In the genomic region with DNA sequence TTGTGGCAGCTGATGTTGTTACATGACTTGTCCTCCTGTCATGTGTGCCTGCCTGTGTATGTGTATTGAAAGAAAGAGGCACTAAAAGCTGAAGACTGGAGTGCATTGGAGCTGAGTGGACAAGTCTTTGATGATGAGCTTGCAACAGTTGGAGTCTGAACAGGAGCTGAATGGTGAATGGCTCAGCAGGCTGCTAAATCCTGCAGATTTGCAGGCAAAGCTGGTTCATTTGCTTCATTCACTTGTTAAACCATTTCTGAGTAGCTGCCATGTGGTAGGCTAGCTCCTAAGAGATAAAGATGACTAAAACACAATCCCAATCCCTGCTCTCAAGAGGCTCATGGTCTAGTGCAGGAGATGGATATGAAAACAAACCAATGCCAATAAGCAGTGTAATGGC, we compare ENCODE assay signal across 17 cellular contexts.
DNase-seq lines count a peak whose midpoint lies in the region; ATAC-seq and TF ChIP-seq lines count a peak whose summit lies in the region.
"Had no signal": no experiment of that assay in that cellular context is flagged by ENCODE, and none has a peak within 500 bp of the region (broad histone marks: within the 10 kb centered on the region; RNA-seq: fewer than 3 reads in every experiment).

No MANE protein-coding gene starts in this region.

- peak; percentile 65 for ATAC-seq in WTC11
- ATAC-seq: CD8-positive, alpha-beta T cell; HCT116 had no signal

- no peaks in the 10 kb centered on the region for H3K79me2 ChIP-seq in neural progenitor cell (ENCODE audit: low read depth)

- H3K4me1 Mint-ChIP-seq in WTC11 (peaks cover 6% of the 10 kb centered on the region), neural progenitor cell (peaks cover 49% of the 10 kb centered on the region)
- H3K4me1 Mint-ChIP-seq: B cell; CD4-positive, CD25-positive, alpha-beta regulatory T cell had no signal

- H2AFZ ChIP-seq in neural progenitor cell (replicated peaks) = no peak overlapping the region
- H2AFZ ChIP-seq: GM23248 had no signal

- peak overlapping the region; percentile 37 for H3K27ac ChIP-seq in neural progenitor cell
- H3K27ac ChIP-seq: BLaER1, C4-2B, GM23248 had no signal

- no peaks in the 10 kb centered on the region; the same call in 1 of the 2 replicates for H3K27me3 Mint-ChIP-seq in WTC11 (ENCODE audit: low read depth)
- H3K27me3 Mint-ChIP-seq in neural progenitor cell (ENCODE audit: insufficient read depth, low read depth) = peaks cover 6% of the 10 kb centered on the region
- H3K27me3 Mint-ChIP-seq: B cell had no signal

- H3K9me3 Mint-ChIP-seq in WTC11 (peaks cover 13% of the 10 kb centered on the region), neural progenitor cell (peaks cover 30% of the 10 kb centered on the region)

- H3K27ac Mint-ChIP-seq in WTC11 (no peak overlapping the region), neural progenitor cell (peak overlapping the region; percentile 99)
- H3K27ac Mint-ChIP-seq: B cell; CD4-positive, CD25-positive, alpha-beta regulatory T cell; CD8-positive, alpha-beta T cell had no signal

- POLR2A ChIA-PET in WTC11 (lab: Charles Lee) = no interaction called here

- H3K4me2 ChIP-seq in neural progenitor cell = peak overlapping the region; percentile 45
- H3K4me2 ChIP-seq: BLaER1 had no signal

- no peaks in the 10 kb centered on the region for H3K9me3 ChIP-seq in neural progenitor cell (ENCODE audit: low read depth)
- H3K9me3 ChIP-seq: Caco-2 had no signal

- TF ChIP-seq CTCF in WTC11 (IDR thresholded peaks at IDR 0.05) (no peak), neural progenitor cell (IDR thresholded peaks at IDR 0.05) (no peak)

- H4K20me1 ChIP-seq in neural progenitor cell (ENCODE audit: low read depth) = no peaks in the 10 kb centered on the region
- H4K20me1 ChIP-seq: BLaER1 had no signal

- H3K4me1 ChIP-seq in neural progenitor cell = peaks cover 24% of the 10 kb centered on the region
- H3K4me1 ChIP-seq: Caco-2 had no signal

- no peaks in the 10 kb centered on the region for H3K27me3 ChIP-seq in neural progenitor cell

- CTCF ChIA-PET in WTC11 (lab: Charles Lee) = interaction anchor here (0.8 to 1.1 kb wide), 2 partner anchors 87 to 269 kb away, joined by 3 to 5 read pairs; no protein-coding TSS in a partner anchor

- H3K36me3 Mint-ChIP-seq in WTC11 (peaks cover 8% of the 10 kb centered on the region), neural progenitor cell (peaks cover 8% of the 10 kb centered on the region)
- H3K36me3 Mint-ChIP-seq: CD4-positive, CD25-positive, alpha-beta regulatory T cell; CD8-positive, alpha-beta T cell had no signal

- no peak for DNase-seq in WTC11 (ENCODE audit: low spot score)
- peak; percentile 14 for DNase-seq in iPS DF 4.7 (ENCODE audit: extremely low read depth, low spot score)
- peak; percentile 51 for DNase-seq in neural progenitor cell (ENCODE audit: low spot score)
- DNase-seq in AG20443 (ENCODE audit: low spot score) = no peak
- DNase-seq in cerebellar nuclear complex (lab: John Stamatoyannopoulos, UW) = no peak
- DNase-seq in amniotic stem cell (lab: John Stamatoyannopoulos, UW) = no peak
- DNase-seq: Caco-2; CD4-positive, CD25-positive, alpha-beta regulatory T cell; CD8-positive, alpha-beta T cell; DMS79; GF-D8; GM23248; H9 had no signal

- H3F3A ChIP-seq in neural progenitor cell (ENCODE audit: low read depth) = peaks cover 17% of the 10 kb centered on the region

- no peak overlapping the region for H3K4me3 ChIP-seq in neural progenitor cell
- H3K4me3 ChIP-seq: BLaER1, GM23248 had no signal

- H3K4me3 Mint-ChIP-seq in WTC11 (no peak overlapping the region), neural progenitor cell (no peak overlapping the region)
- H3K4me3 Mint-ChIP-seq: B cell; CD4-positive, CD25-positive, alpha-beta regulatory T cell; CD8-positive, alpha-beta T cell; H9 had no signal

- H3K9ac ChIP-seq in neural progenitor cell = no peak overlapping the region
- H3K9ac ChIP-seq: BLaER1, GM23248 had no signal

- no peaks in the 10 kb centered on the region for H3K36me3 ChIP-seq in neural progenitor cell
- H3K36me3 ChIP-seq: BLaER1 had no signal

TF ChIP-seq in WTC11, 78 proteins besides CTCF, POLR2A, EP300 and RAD21 (continues in another document):
- no peak for TF ChIP-seq NR1H2 (CRISPR knock-in tag; IDR thresholded peaks at IDR 0.05)
- TF ChIP-seq, protein P1, sequence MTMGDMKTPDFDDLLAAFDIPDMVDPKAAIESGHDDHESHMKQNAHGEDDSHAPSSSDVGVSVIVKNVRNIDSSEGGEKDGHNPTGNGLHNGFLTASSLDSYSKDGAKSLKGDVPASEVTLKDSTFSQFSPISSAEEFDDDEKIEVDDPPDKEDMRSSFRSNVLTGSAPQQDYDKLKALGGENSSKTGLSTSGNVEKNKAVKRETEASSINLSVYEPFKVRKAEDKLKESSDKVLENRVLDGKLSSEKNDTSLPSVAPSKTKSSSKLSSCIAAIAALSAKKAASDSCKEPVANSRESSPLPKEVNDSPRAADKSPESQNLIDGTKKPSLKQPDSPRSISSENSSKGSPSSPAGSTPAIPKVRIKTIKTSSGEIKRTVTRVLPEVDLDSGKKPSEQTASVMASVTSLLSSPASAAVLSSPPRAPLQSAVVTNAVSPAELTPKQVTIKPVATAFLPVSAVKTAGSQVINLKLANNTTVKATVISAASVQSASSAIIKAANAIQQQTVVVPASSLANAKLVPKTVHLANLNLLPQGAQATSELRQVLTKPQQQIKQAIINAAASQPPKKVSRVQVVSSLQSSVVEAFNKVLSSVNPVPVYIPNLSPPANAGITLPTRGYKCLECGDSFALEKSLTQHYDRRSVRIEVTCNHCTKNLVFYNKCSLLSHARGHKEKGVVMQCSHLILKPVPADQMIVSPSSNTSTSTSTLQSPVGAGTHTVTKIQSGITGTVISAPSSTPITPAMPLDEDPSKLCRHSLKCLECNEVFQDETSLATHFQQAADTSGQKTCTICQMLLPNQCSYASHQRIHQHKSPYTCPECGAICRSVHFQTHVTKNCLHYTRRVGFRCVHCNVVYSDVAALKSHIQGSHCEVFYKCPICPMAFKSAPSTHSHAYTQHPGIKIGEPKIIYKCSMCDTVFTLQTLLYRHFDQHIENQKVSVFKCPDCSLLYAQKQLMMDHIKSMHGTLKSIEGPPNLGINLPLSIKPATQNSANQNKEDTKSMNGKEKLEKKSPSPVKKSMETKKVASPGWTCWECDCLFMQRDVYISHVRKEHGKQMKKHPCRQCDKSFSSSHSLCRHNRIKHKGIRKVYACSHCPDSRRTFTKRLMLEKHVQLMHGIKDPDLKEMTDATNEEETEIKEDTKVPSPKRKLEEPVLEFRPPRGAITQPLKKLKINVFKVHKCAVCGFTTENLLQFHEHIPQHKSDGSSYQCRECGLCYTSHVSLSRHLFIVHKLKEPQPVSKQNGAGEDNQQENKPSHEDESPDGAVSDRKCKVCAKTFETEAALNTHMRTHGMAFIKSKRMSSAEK (CRISPR knock-in tag; IDR thresholded peaks at IDR 0.05; ENCODE audit: borderline replicate concordance) = no peak
- TF ChIP-seq RORB (CRISPR knock-in tag; IDR thresholded peaks at IDR 0.05) = no peak
- TF ChIP-seq ZNF416 (CRISPR knock-in tag; IDR thresholded peaks at IDR 0.05) = no peak
- TF ChIP-seq, protein P2, sequence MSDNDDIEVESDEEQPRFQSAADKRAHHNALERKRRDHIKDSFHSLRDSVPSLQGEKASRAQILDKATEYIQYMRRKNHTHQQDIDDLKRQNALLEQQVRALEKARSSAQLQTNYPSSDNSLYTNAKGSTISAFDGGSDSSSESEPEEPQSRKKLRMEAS (CRISPR knock-in tag; IDR thresholded peaks at IDR 0.05) = no peak
- TF ChIP-seq ATF1 (CRISPR knock-in tag; IDR thresholded peaks at IDR 0.05) = no peak
- TF ChIP-seq, protein P3, sequence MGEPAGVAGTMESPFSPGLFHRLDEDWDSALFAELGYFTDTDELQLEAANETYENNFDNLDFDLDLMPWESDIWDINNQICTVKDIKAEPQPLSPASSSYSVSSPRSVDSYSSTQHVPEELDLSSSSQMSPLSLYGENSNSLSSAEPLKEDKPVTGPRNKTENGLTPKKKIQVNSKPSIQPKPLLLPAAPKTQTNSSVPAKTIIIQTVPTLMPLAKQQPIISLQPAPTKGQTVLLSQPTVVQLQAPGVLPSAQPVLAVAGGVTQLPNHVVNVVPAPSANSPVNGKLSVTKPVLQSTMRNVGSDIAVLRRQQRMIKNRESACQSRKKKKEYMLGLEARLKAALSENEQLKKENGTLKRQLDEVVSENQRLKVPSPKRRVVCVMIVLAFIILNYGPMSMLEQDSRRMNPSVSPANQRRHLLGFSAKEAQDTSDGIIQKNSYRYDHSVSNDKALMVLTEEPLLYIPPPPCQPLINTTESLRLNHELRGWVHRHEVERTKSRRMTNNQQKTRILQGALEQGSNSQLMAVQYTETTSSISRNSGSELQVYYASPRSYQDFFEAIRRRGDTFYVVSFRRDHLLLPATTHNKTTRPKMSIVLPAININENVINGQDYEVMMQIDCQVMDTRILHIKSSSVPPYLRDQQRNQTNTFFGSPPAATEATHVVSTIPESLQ (CRISPR knock-in tag; IDR thresholded peaks at IDR 0.05) = no peak
- TF ChIP-seq, protein P4, sequence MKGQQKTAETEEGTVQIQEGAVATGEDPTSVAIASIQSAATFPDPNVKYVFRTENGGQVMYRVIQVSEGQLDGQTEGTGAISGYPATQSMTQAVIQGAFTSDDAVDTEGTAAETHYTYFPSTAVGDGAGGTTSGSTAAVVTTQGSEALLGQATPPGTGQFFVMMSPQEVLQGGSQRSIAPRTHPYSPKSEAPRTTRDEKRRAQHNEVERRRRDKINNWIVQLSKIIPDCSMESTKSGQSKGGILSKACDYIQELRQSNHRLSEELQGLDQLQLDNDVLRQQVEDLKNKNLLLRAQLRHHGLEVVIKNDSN (CRISPR knock-in tag; IDR thresholded peaks at IDR 0.05) = no peak
- TF ChIP-seq, protein P5, sequence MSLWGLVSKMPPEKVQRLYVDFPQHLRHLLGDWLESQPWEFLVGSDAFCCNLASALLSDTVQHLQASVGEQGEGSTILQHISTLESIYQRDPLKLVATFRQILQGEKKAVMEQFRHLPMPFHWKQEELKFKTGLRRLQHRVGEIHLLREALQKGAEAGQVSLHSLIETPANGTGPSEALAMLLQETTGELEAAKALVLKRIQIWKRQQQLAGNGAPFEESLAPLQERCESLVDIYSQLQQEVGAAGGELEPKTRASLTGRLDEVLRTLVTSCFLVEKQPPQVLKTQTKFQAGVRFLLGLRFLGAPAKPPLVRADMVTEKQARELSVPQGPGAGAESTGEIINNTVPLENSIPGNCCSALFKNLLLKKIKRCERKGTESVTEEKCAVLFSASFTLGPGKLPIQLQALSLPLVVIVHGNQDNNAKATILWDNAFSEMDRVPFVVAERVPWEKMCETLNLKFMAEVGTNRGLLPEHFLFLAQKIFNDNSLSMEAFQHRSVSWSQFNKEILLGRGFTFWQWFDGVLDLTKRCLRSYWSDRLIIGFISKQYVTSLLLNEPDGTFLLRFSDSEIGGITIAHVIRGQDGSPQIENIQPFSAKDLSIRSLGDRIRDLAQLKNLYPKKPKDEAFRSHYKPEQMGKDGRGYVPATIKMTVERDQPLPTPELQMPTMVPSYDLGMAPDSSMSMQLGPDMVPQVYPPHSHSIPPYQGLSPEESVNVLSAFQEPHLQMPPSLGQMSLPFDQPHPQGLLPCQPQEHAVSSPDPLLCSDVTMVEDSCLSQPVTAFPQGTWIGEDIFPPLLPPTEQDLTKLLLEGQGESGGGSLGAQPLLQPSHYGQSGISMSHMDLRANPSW (CRISPR knock-in tag; conservative IDR thresholded peaks at IDR 0.05; ENCODE audit: low read depth) = no peak
- TF ChIP-seq ZNF671 (CRISPR knock-in tag; IDR thresholded peaks at IDR 0.05) = no peak
- no peak for TF ChIP-seq ZNF423 (CRISPR knock-in tag; IDR thresholded peaks at IDR 0.05)

Comparison
In these comparisons a context has a peak if more than half of its experiments do, and no peak if none do; other contexts are left out.
1. DNase-seq: peak in iPS DF 4.7 (single experiment) and neural progenitor cell (single experiment); none in WTC11 (single experiment), AG20443 (single experiment), cerebellar nuclear complex (0 of 2) and amniotic stem cell (single experiment).